In genomic region chr4:3385719-3386440, GRCh38 we compare ENCODE assay signal across 13 cellular contexts. TPM values are rescaled to one million over a fixed set of nuclear protein-coding genes. Genes with fewer than 3 reads are reported as not detected.
DNase-seq lines count a peak whose midpoint lies in the region; ATAC-seq, FAIRE-seq and TF ChIP-seq lines count a peak whose summit lies in the region.
"Had no signal": no experiment of that assay in that cellular context is flagged by ENCODE, and none has a peak within 500 bp of the region (broad histone marks: within the 10 kb centered on the region; RNA-seq: fewer than 3 reads in every experiment).

No MANE protein-coding gene starts in this region.

- no peaks in the 10 kb centered on the region for H3K9me3 ChIP-seq in IMR-90 (ENCODE audit: control insufficient read depth, insufficient read depth, low read length)
- H3K9me3 ChIP-seq in mammary epithelial cell (replicated peaks; ENCODE audit: insufficient read depth, low read length): peaks cover 2% of the 10 kb centered on the region
- H3K9me3 ChIP-seq: pancreas had no signal

- H3K4me3 ChIP-seq in IMR-90 (ENCODE audit: insufficient read depth, low read depth, low read length): no peak overlapping the region
- H3K4me3 ChIP-seq in mammary epithelial cell (replicated peaks in 1 of 3; ENCODE audit: insufficient read depth in 1 of 3, low read depth in 2 of 3, low read length in 3 of 3): peak overlapping the region; percentile 73 to 85 (median 81)
- no peak overlapping the region for H3K4me3 ChIP-seq in lower leg skin (ENCODE audit: low read depth, poor library complexity, severe bottlenecking)

- peaks cover 48% of the 10 kb centered on the region for H3K79me2 ChIP-seq in mammary epithelial cell (ENCODE audit: insufficient read depth, low read length)

- no peak overlapping the region for H3K9ac ChIP-seq in IMR-90 (ENCODE audit: low read depth, low read length)
- H3K9ac ChIP-seq in mammary epithelial cell (ENCODE audit: insufficient read depth, low read length): peak overlapping the region; percentile 83

- H3K27ac ChIP-seq in IMR-90 (ENCODE audit: insufficient read depth, low read length) (no peak overlapping the region), mammary epithelial cell (ENCODE audit: insufficient read depth, low read depth, low read length) (peak overlapping the region; percentile 83), substantia nigra (ENCODE audit: low read depth, low read length, poor library complexity, severe bottlenecking) (peak overlapping the region; percentile 59)

- no peak overlapping the region for H2BK20ac ChIP-seq in IMR-90 (ENCODE audit: low read depth, low read length)

- no peak overlapping the region for H3K56ac ChIP-seq in IMR-90 (ENCODE audit: extremely low read depth, insufficient read depth, low read length)

- CTCF ChIA-PET in IMR-90 (lab: Yijun Ruan, JAX) (no interaction called here), mammary epithelial cell (lab: Charles Lee; ENCODE audit: low non-redundant PET) (no interaction called here)

- no peak for ATAC-seq in IMR-90 (ENCODE audit: low read depth)
- no peak for ATAC-seq in GM21737 (IDR thresholded peaks at IDR 0.05; ENCODE audit: unreplicated experiment)

- WGBS in IMR-90 (ENCODE audit: extremely low coverage in 2 of 2, insufficient read length in 1 of 2), 2 experiments: 94% methylated on average over 9 of the region's 22 CpGs; no CpG with 5 or more reads in 1 of the 2 experiments
- WGBS in mammary epithelial cell (ENCODE audit: low coverage, missing lambda C conversion rate): 0% methylated on average over 8 of the region's 22 CpGs
- 49 to 74% methylated on average over 18 to 22 of the region's 22 CpGs for WGBS in lower leg skin, 2 donors

- H3K4ac ChIP-seq in IMR-90 (ENCODE audit: low read depth, low read length): no peak overlapping the region

- POLR2A ChIA-PET in IMR-90 (lab: Charles Lee; ENCODE audit: unreplicated experiment): no interaction called here

- no peaks in the 10 kb centered on the region for H3K27me3 ChIP-seq in IMR-90 (ENCODE audit: control insufficient read depth, insufficient read depth, low read length)
- H3K27me3 ChIP-seq in mammary epithelial cell (ENCODE audit: insufficient read depth, low read length): no peaks in the 10 kb centered on the region
- H3K27me3 ChIP-seq: pancreas had no signal

- H3K79me1 ChIP-seq in IMR-90 (ENCODE audit: low read depth in 1 of 2, low read length in 2 of 2): peaks cover 0 to 25% of the 10 kb centered on the region in 2 experiments; a peak in 2 of 4 replicates

- FAIRE-seq in RCC 7860 (lab: Jason Lieb, UNC): no peak
- FAIRE-seq: GM12892, pancreas had no signal

- no peak overlapping the region for H3K4me2 ChIP-seq in IMR-90 (ENCODE audit: low read depth, low read length)
- H3K4me2 ChIP-seq in mammary epithelial cell (ENCODE audit: insufficient read depth, low read depth, low read length): peak overlapping the region; percentile 94

- no peak for TF ChIP-seq RAD21 in IMR-90 (IDR thresholded peaks at IDR 0.05; ENCODE audit: low read length)

- no peak for TF ChIP-seq CTCF in IMR-90 (conservative IDR thresholded peaks at IDR 0.05; ENCODE audit: low read depth, low read length)
- peak in 1 of 2 donors; percentile 8 for TF ChIP-seq CTCF in mammary epithelial cell (conservative IDR thresholded peaks at IDR 0.05 in 1 of 2, IDR thresholded peaks at IDR 0.05 in 1 of 2; ENCODE audit: extremely low read depth in 1 of 2, insufficient read depth in 1 of 2, low read depth in 1 of 2, low read length in 2 of 2)
- no peak for TF ChIP-seq CTCF in lower leg skin (IDR thresholded peaks at IDR 0.05)

- H2AK9ac ChIP-seq in IMR-90 (replicated peaks; ENCODE audit: low read depth, low read length, poor library complexity): no peak overlapping the region

- no peaks in the 10 kb centered on the region; the same call in 1 of the 2 replicates for H3K9me1 ChIP-seq in IMR-90 (ENCODE audit: insufficient read depth, low read length)

- H4K20me1 ChIP-seq in IMR-90 (ENCODE audit: insufficient read depth, low read length) (peaks cover 6% of the 10 kb centered on the region), mammary epithelial cell (ENCODE audit: insufficient read depth, low read length) (no peaks in the 10 kb centered on the region)

- no peak overlapping the region for H2BK5ac ChIP-seq in IMR-90 (ENCODE audit: low read depth, low read length, poor library complexity, severe bottlenecking)

- H2AFZ ChIP-seq in IMR-90 (replicated peaks; ENCODE audit: low read length, poor library complexity) (no peak overlapping the region), mammary epithelial cell (ENCODE audit: low read depth, low read length) (peak overlapping the region; percentile 81)

- no peak overlapping the region for H2BK15ac ChIP-seq in IMR-90 (ENCODE audit: low read depth, low read length)

- no peaks in the 10 kb centered on the region for H3K36me3 ChIP-seq in IMR-90 (ENCODE audit: control insufficient read depth, insufficient read depth, low read length)
- H3K36me3 ChIP-seq in mammary epithelial cell (ENCODE audit: insufficient read depth, low read length): no peaks in the 10 kb centered on the region
- H3K36me3 ChIP-seq: pancreas had no signal

- H4K5ac ChIP-seq in IMR-90 (ENCODE audit: low read depth, low read length): no peak overlapping the region

- in situ Hi-C loops in IMR-90 (cut with MboI; ENCODE audit: low sequenced_read_pairs): no loop called here
- in situ Hi-C loops in mammary epithelial cell (cut with MboI; ENCODE audit: low sequenced_read_pairs in 2 of 2): loop anchor here in 1 of 2 donors (5.0 kb wide), 1 partner anchor 39 kb away; no protein-coding TSS in a partner anchor

- DNase-seq in IMR-90: no peak
- peak; percentile 94 for DNase-seq in mammary epithelial cell
- DNase-seq in lower leg skin (ENCODE audit: low spot score in 2 of 2): peak; percentile 52 to 85
- peak in 5 of 49 donors; percentile 41 to 59 (median 49) for DNase-seq in substantia nigra (lab: John Stamatoyannopoulos, UW)
- no peak for DNase-seq in SIG-M5 treated with dmso at 0.1 percent for 504 hours (lab: John Stamatoyannopoulos, UW; ENCODE audit: unreplicated experiment)
- no peak for DNase-seq in T-helper 1 cell
- no peak for DNase-seq in RCC 7860 (ENCODE audit: low spot score)
- DNase-seq: activated T-cell treated with anti-CD3 and anti-CD28 coated beads, Interleukin-2, amount 50 U/mL, for 72 hours; Calu3; NCI-H748 treated with DMSO at 0.1 percent for 48 hours had no signal

- H4K8ac ChIP-seq in IMR-90 (ENCODE audit: low read depth in 2 of 2, low read length in 2 of 2): no peak overlapping the region; a peak in 1 of 4 replicates

- intact Hi-C loops in IMR-90 (cut with micrococcal nuclease): no loop called here
- intact Hi-C loops in mammary epithelial cell (cut with micrococcal nuclease): loop anchor here (1.0 kb wide), 3 partner anchors 11 to 51 kb away; no protein-coding TSS in a partner anchor
- intact Hi-C loops in lower leg skin (cut with DNase I; ENCODE audit: low total_unique reads): no loop called here

- no peak overlapping the region for H4K91ac ChIP-seq in IMR-90 (ENCODE audit: insufficient read depth, low read depth, low read length)

- TF ChIP-seq POLR2A in IMR-90 (IDR thresholded peaks at IDR 0.05; ENCODE audit: low read depth, low read length) (no peak), lower leg skin (IDR thresholded peaks at IDR 0.05) (no peak)

- peaks cover 19% of the 10 kb centered on the region for H3K4me1 ChIP-seq in IMR-90 (ENCODE audit: control insufficient read depth, insufficient read depth, low read length)
- peaks cover 33% of the 10 kb centered on the region for H3K4me1 ChIP-seq in mammary epithelial cell (ENCODE audit: insufficient read depth, low read length)
- H3K4me1 ChIP-seq: pancreas had no signal

- BruUV-seq in IMR-90 (replicated peaks; lab: Mats Ljungman, UMichigan) (no TSS peak), mammary epithelial cell (replicated peaks; lab: Mats Ljungman, UMichigan) (no TSS peak)

- H2BK120ac ChIP-seq in IMR-90 (ENCODE audit: low read depth, low read length): no peak overlapping the region

- H3K23ac ChIP-seq in IMR-90 (ENCODE audit: low read depth, low read length): no peak overlapping the region

- no peak overlapping the region for H3K14ac ChIP-seq in IMR-90 (replicated peaks; ENCODE audit: low read depth, low read length)

- H2AK5ac ChIP-seq in IMR-90 (ENCODE audit: low read depth, low read length): peak overlapping the region; percentile 43; the same call in 1 of the 2 replicates

- no peak overlapping the region for H3K18ac ChIP-seq in IMR-90 (ENCODE audit: low read depth, low read length)

- dilution Hi-C loops in IMR-90 (cut with HindIII; ENCODE audit: low sequenced_read_pairs, unreplicated experiment): no loop called here
- dilution Hi-C loops in mammary epithelial cell (cut with HindIII; ENCODE audit: low sequenced_read_pairs): no loop called here

TF ChIP-seq in IMR-90, 13 proteins besides CTCF, POLR2A, EP300 and RAD21:
- TF ChIP-seq MXI1 (IDR thresholded peaks at IDR 0.05; ENCODE audit: borderline replicate concordance, low read depth, low read length): no peak
- no peak for TF ChIP-seq SMC3 (IDR thresholded peaks at IDR 0.05; ENCODE audit: low read depth, low read length)
- no peak for TF ChIP-seq RCOR1 (IDR thresholded peaks at IDR 0.05; ENCODE audit: insufficient replicate concordance, low read length)
- no peak for TF ChIP-seq USF2 (IDR thresholded peaks at IDR 0.05; ENCODE audit: low read depth, low read length)
- no peak for TF ChIP-seq MAFK (IDR thresholded peaks at IDR 0.05; ENCODE audit: low read depth, low read length)
- no peak for TF ChIP-seq BHLHE40 (IDR thresholded peaks at IDR 0.05; ENCODE audit: low read depth, low read length)
- TF ChIP-seq RFX5 (IDR thresholded peaks at IDR 0.05; ENCODE audit: low read depth, low read length): no peak
- TF ChIP-seq FOS (IDR thresholded peaks at IDR 0.05; ENCODE audit: low read depth, low read length): no peak
- TF ChIP-seq NFE2L2 (IDR thresholded peaks at IDR 0.05; ENCODE audit: low read depth, low read length): no peak

RNA-seq across cellular contexts. Expression of gene HGFAC, which starts 55.9 kb away (rescaled TPM):
- total RNA-seq in IMR-90 (2012; rRNA removed) (not detected in 2 replicates), mammary epithelial cell (not detected), lower leg skin (under 1 TPM in 1 of 4 donors, not detected in 3; 0.38 TPM)
- polyA plus RNA-seq in IMR-90 (2012; rRNA removed) (0.05 and 0.23 TPM in 2 replicates), mammary epithelial cell (not detected)
- polyA plus RNA-seq in IMR-90 (2012; cell fraction: cytosol; rRNA removed): 0.10 TPM in 1 of 2 replicates, not detected in the other
- polyA plus RNA-seq in IMR-90 (2012; cell fraction: nucleus; rRNA removed; ENCODE audit: low replicate concordance): 1.0 and 3.0 TPM in 2 replicates
- not detected for polyA minus RNA-seq in mammary epithelial cell
- total RNA-seq: Calu3 had no signal

Comparison
In these comparisons a context has a peak if more than half of its experiments do, and no peak if none do; other contexts are left out.
1. DNase-seq: peak in mammary epithelial cell (single experiment) and lower leg skin (2 of 2); none in IMR-90 (single experiment), SIG-M5 treated with dmso at 0.1 percent for 504 hours (single experiment), T-helper 1 cell (0 of 5) and RCC 7860 (single experiment).
2. H3K4me3 ChIP-seq: peak in mammary epithelial cell (3 of 3); none in IMR-90 (single experiment) and lower leg skin (single experiment).